In the genomic region with DNA sequence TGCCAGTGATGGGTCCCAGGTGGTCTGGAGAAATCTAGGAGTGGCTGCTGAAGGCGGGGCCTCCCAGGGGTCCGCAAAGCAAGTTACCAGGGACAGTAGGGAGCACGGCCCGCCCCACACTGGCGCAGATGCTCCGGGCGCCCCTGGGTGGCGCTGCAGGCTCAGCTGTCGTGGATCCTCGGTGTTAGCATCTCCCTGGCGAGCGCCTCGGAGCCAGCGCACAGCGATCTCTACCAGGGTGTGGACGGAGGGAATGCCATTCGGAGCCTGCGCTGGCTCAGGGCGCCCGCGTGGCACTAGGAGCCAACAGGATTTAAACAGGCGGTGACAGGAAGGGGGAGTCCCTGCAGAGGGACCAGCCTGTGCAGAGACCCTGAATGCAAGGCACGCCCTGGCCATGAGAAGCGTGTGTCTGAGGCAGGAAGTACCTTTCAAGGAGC, we compare ENCODE assay signal across 8 cellular contexts. TPM values are rescaled to one million over a fixed set of nuclear protein-coding genes. Genes with fewer than 3 reads are reported as not detected.
DNase-seq lines count a peak whose midpoint lies in the region; ATAC-seq, FAIRE-seq and TF ChIP-seq lines count a peak whose summit lies in the region.

No MANE protein-coding gene starts in this region.

- WGBS in H1 (ENCODE audit: extremely low coverage in 1 of 2, insufficient coverage in 1 of 2, insufficient read length in 1 of 2, insufficient replicate concordance in 2 of 2, low coverage in 1 of 2, low lambda C conversion rate in 2 of 2, missing lambda C conversion rate in 1 of 2), 2 experiments = 9% methylated on average over 24 of the region's 24 CpGs; no CpG with 5 or more reads in 1 of the 2 experiments

- ATAC-seq in GM18873 (IDR thresholded peaks at IDR 0.05; ENCODE audit: low FRiP score, unreplicated experiment) = peak; percentile 50
- ATAC-seq in HG03565 (IDR thresholded peaks at IDR 0.05; ENCODE audit: unreplicated experiment) = peak; percentile 63
- peak; percentile 99 for ATAC-seq in memory B cell (ENCODE audit: low read depth)

- no peaks in the 10 kb centered on the region for H3K9me3 Mint-ChIP-seq in activated CD4-positive, alpha-beta memory T cell treated with anti-CD3 and anti-CD28 coated beads, Interleukin-2, amount 10 ng/mL, durations not matched to agents 7 days and 5 days
- H3K9me3 Mint-ChIP-seq in memory B cell = no peaks in the 10 kb centered on the region

- no peaks in the 10 kb centered on the region for H3K27me3 ChIP-seq in A673 (replicated peaks; ENCODE audit: insufficient read depth, low read depth, low read length, poor library complexity)
- H3K27me3 ChIP-seq in H1 (replicated peaks in 1 of 4; ENCODE audit: control insufficient read depth in 3 of 4, extremely low read depth in 1 of 4, insufficient read depth in 3 of 4, low read length in 3 of 4) = peaks cover 0 to 11% (median 8%) of the 10 kb centered on the region in 4 experiments; a peak in 5 of 7 replicates

- no peak overlapping the region for H2BK120ac ChIP-seq in H1 (replicated peaks; ENCODE audit: low read depth, low read length)

- no peak overlapping the region for H2BK5ac ChIP-seq in H1 (ENCODE audit: low read depth, low read length)

- H3K27ac ChIP-seq in A673 (ENCODE audit: low read depth, low read length, poor library complexity, severe bottlenecking) (peak overlapping the region; percentile 70), H1 (ENCODE audit: low read depth, low read length) (no peak overlapping the region)

- TF ChIP-seq EP300 in H1 (IDR thresholded peaks at IDR 0.05; ENCODE audit: borderline replicate concordance in 1 of 2, low read depth in 2 of 2, low read length in 2 of 2) = 0 out of 3 replicates have a peak, but pooled peaks of 1 of the 2 experiments have one; percentile 27

- BruUV-seq in A673 (replicated peaks; lab: Mats Ljungman, UMichigan) = no TSS peak

- H2BK15ac ChIP-seq in H1 (ENCODE audit: low read length) = 0 out of 2 replicates have a peak overlapping the region, but pooled peaks have one; percentile 19

- peak overlapping the region in 1 of 2 experiments; percentile 59; a peak in 3 of 4 replicates for H3K4me2 ChIP-seq in H1 (ENCODE audit: insufficient read depth in 1 of 2, low read depth in 2 of 2, low read length in 2 of 2)

- peaks cover 5% of the 10 kb centered on the region for H3K4me1 Mint-ChIP-seq in activated CD4-positive, alpha-beta memory T cell treated with anti-CD3 and anti-CD28 coated beads, Interleukin-2, amount 10 ng/mL, durations not matched to agents 7 days and 5 days
- peaks cover 11% of the 10 kb centered on the region for H3K4me1 Mint-ChIP-seq in memory B cell

- H3K14ac ChIP-seq in H1 (ENCODE audit: insufficient read length) = no peak overlapping the region

- no peak overlapping the region for H3K23ac ChIP-seq in H1 (ENCODE audit: insufficient read length)

- H2BK12ac ChIP-seq in H1 (ENCODE audit: low read depth, low read length) = no peak overlapping the region

- H3K79me2 ChIP-seq in H1 (ENCODE audit: control insufficient read depth in 1 of 2, insufficient read depth in 2 of 2, low read length in 2 of 2) = no peaks in the 10 kb centered on the region

- H3K9me3 ChIP-seq in A673 (ENCODE audit: low read depth, low read length, poor library complexity, severe bottlenecking) (no peaks in the 10 kb centered on the region), H1 (ENCODE audit: insufficient read depth in 2 of 2, low read depth in 1 of 2, low read length in 1 of 2) (no peaks in the 10 kb centered on the region)

- intact Hi-C loops in A673 (cut with micrococcal nuclease; ENCODE audit: unreplicated experiment) = loop anchor here (1.0 to 10.0 kb wide), 5 partner anchors 74 to 444 kb away; no protein-coding TSS in a partner anchor

- peaks cover 2% of the 10 kb centered on the region for H3K27me3 Mint-ChIP-seq in activated CD4-positive, alpha-beta memory T cell treated with anti-CD3 and anti-CD28 coated beads, Interleukin-2, amount 10 ng/mL, durations not matched to agents 7 days and 5 days
- H3K27me3 Mint-ChIP-seq in memory B cell = no peaks in the 10 kb centered on the region

- H3K18ac ChIP-seq in H1 (ENCODE audit: extremely low read depth, low read length) = peak overlapping the region; percentile 2; the same call in 1 of the 2 replicates

- no peak overlapping the region for H4K8ac ChIP-seq in H1 (ENCODE audit: extremely low read depth, insufficient read depth, low read length)

- no peaks in the 10 kb centered on the region for H3K23me2 ChIP-seq in H1 (ENCODE audit: low read depth, low read length)

- peak overlapping the region; percentile 13; the same call in 1 of the 2 replicates for H2AFZ ChIP-seq in H1 (ENCODE audit: low read length)

- POLR2A ChIA-PET in A673 (lab: Charles Lee; ENCODE audit: low non-redundant PET) = no interaction called here
- POLR2A ChIA-PET in activated CD4-positive, alpha-beta memory T cell treated with anti-CD3 and anti-CD28 coated beads, Interleukin-2, amount 10 ng/mL, durations not matched to agents 7 days and 5 days (lab: Charles Lee) = interaction anchor here (0.9 to 1.5 kb wide), 4 partner anchors 12 to 74 kb away, joined by 3 to 5 read pairs (median 4); no protein-coding TSS in a partner anchor
- POLR2A ChIA-PET in H1 (lab: Charles Lee; ENCODE audit: partially characterized antibody) = interaction anchor here (1.1 to 2.4 kb wide), 7 partner anchors 10 to 283 kb away, joined by 3 to 9 read pairs (median 7); no protein-coding TSS in a partner anchor

- no peak for TF ChIP-seq POLR2A in H1 (IDR thresholded peaks at IDR 0.05; ENCODE audit: control extremely low read depth in 1 of 2, low read depth in 2 of 2, low read length in 2 of 2)

- H3K4ac ChIP-seq in H1 (replicated peaks; ENCODE audit: insufficient read length, low read depth, low read length) = no peak overlapping the region

- CTCF ChIA-PET in A673 (lab: Charles Lee) (interaction anchor here (1.1 to 3.4 kb wide), 5 partner anchors 14 to 239 kb away, joined by 3 to 43 read pairs (median 8); no protein-coding TSS in a partner anchor), H1 (lab: Charles Lee; ENCODE audit: partially characterized antibody) (interaction anchor here (0.5 to 10.9 kb wide), 36 partner anchors 9 to 392 kb away, joined by 3 to 172 read pairs (median 4); no protein-coding TSS in a partner anchor)
- CTCF ChIA-PET in activated CD4-positive, alpha-beta memory T cell treated with anti-CD3 and anti-CD28 coated beads, Interleukin-2, amount 10 ng/mL, durations not matched to agents 7 days and 5 days (lab: Charles Lee) = interaction anchor here (0.7 to 2.2 kb wide), 13 partner anchors 9 to 241 kb away, joined by 3 to 14 read pairs (median 5); no protein-coding TSS in a partner anchor

- no peak overlapping the region for H3K9ac ChIP-seq in H1 (replicated peaks in 1 of 4; ENCODE audit: extremely low read depth in 1 of 4, low read depth in 3 of 4, low read length in 3 of 4)

- H2AK5ac ChIP-seq in H1 (ENCODE audit: low read depth, low read length) = no peak overlapping the region

- H3K36me3 ChIP-seq in A673 (ENCODE audit: insufficient read depth, low read length, poor library complexity, severe bottlenecking) (peaks cover 10% of the 10 kb centered on the region), H1 (ENCODE audit: control insufficient read depth in 2 of 4, insufficient read depth in 4 of 4, low read length in 3 of 4) (peaks cover 0 to 4% (median under 1%) of the 10 kb centered on the region in 4 experiments; a peak in 3 of 8 replicates)

- TF ChIP-seq CTCF in A673 (conservative IDR thresholded peaks at IDR 0.05; ENCODE audit: low read depth, low read length) (peak; percentile 100), H1 (IDR thresholded peaks at IDR 0.05; ENCODE audit: control extremely low read depth in 1 of 3, insufficient read depth in 1 of 3, low read depth in 1 of 3, low read length in 3 of 3) (peak in 2 of 3 experiments; percentile 94 to 97; a peak in 3 of 4 replicates)

- no peak overlapping the region for H4K91ac ChIP-seq in H1 (replicated peaks; ENCODE audit: insufficient read length, low read length)

- FAIRE-seq in H1 (lab: Jason Lieb, UNC) = no peak

- H3K56ac ChIP-seq in H1 (replicated peaks; ENCODE audit: insufficient read length, low read depth, low read length) = no peak overlapping the region

- no peak overlapping the region for H4K5ac ChIP-seq in H1 (ENCODE audit: insufficient read length, low read depth, low read length)

- peak; percentile 97 to 98 for TF ChIP-seq RAD21 in H1 (IDR thresholded peaks at IDR 0.05 in 1 of 2, conservative IDR thresholded peaks at IDR 0.05 in 1 of 2; ENCODE audit: low read depth in 2 of 2, low read length in 2 of 2)

- H4K20me1 ChIP-seq in H1 (replicated peaks in 1 of 2; ENCODE audit: control insufficient read depth in 1 of 2, insufficient read depth in 2 of 2, low read length in 2 of 2) = peaks cover 0 to 6% of the 10 kb centered on the region in 2 experiments

- DNase-seq in A673 (ENCODE audit: low spot score) = peak; percentile 93
- peak; percentile 80 for DNase-seq in NCI-H82 (lab: John Stamatoyannopoulos, UW)
- peak; percentile 71 for DNase-seq in activated CD4-positive, alpha-beta memory T cell treated with anti-CD3 and anti-CD28 coated beads, Interleukin-2, amount 10 ng/mL, durations not matched to agents 7 days and 5 days
- peak; percentile 73 to 94 for DNase-seq in H1 (ENCODE audit: low read depth in 1 of 2, low spot score in 2 of 2)
- peak; percentile 77 to 88 for DNase-seq in memory B cell (ENCODE audit: low spot score in 2 of 2)
- DNase-seq in stimulated activated CD8-positive, alpha-beta memory T cell treated with anti-CD3 and anti-CD28 coated beads, Interleukin-15, amount 100 ng/mL, for 1 hour (ENCODE audit: low read depth) = peak; percentile 41

- no peak overlapping the region for H3K27ac Mint-ChIP-seq in activated CD4-positive, alpha-beta memory T cell treated with anti-CD3 and anti-CD28 coated beads, Interleukin-2, amount 10 ng/mL, durations not matched to agents 7 days and 5 days
- peak overlapping the region; percentile 36 for H3K27ac Mint-ChIP-seq in memory B cell

- H3K4me3 ChIP-seq in A673 (ENCODE audit: low read depth, low read length, poor library complexity, severe bottlenecking) (peak overlapping the region; percentile 10), H1 (ENCODE audit: extremely low read depth in 1 of 4, insufficient read depth in 2 of 4, low read depth in 3 of 4, low read length in 4 of 4) (peak overlapping the region in 2 of 4 experiments; percentile 22 to 30; a peak in 5 of 8 replicates)

- no peaks in the 10 kb centered on the region for H3K36me3 Mint-ChIP-seq in activated CD4-positive, alpha-beta memory T cell treated with anti-CD3 and anti-CD28 coated beads, Interleukin-2, amount 10 ng/mL, durations not matched to agents 7 days and 5 days (ENCODE audit: low read depth)
- H3K36me3 Mint-ChIP-seq in memory B cell = no peaks in the 10 kb centered on the region

- no peak overlapping the region for H3K4me3 Mint-ChIP-seq in activated CD4-positive, alpha-beta memory T cell treated with anti-CD3 and anti-CD28 coated beads, Interleukin-2, amount 10 ng/mL, durations not matched to agents 7 days and 5 days
- peak overlapping the region; percentile 72 for H3K4me3 Mint-ChIP-seq in memory B cell

- H3K79me1 ChIP-seq in H1 (ENCODE audit: low read depth, low read length) = no peaks in the 10 kb centered on the region

- H2BK20ac ChIP-seq in H1 (ENCODE audit: low read length) = peak overlapping the region; percentile 44; the same call in 1 of the 2 replicates

- H3K4me1 ChIP-seq in A673 (ENCODE audit: insufficient read depth, low read length, poor library complexity, severe bottlenecking) (peaks cover 20% of the 10 kb centered on the region), H1 (replicated peaks in 1 of 4; ENCODE audit: control insufficient read depth in 3 of 4, insufficient read depth in 4 of 4, low read length in 3 of 4) (peaks cover 4 to 14% (median 4%) of the 10 kb centered on the region in 4 experiments; a peak in 6 of 7 replicates)

RNA-seq across cellular contexts. Expression of a gene that starts 20.2 kb away (rescaled TPM):
- total RNA-seq in A673 (2021) = 23.3 and 28.1 TPM in 2 replicates
- total RNA-seq in activated CD4-positive, alpha-beta memory T cell treated with anti-CD3 and anti-CD28 coated beads, Interleukin-2, amount 10 ng/mL, durations not matched to agents 7 days and 5 days = 1 to 10 TPM; 5.2 to 5.4 TPM
- 40.2 and 43.8 TPM in 2 replicates for total RNA-seq in H1 (2021; fragmentation: NEBNext Ultra II Directional; extraction: Animal tissue kit (Norgen Biotek cat#: 25700))
- polyA plus RNA-seq in H1 (2011; rRNA removed) = 76.3 and 113 TPM in 2 replicates
- 75.7 TPM for polyA plus RNA-seq in H1 (2011; cell fraction: cytosol; rRNA removed)
- polyA plus RNA-seq in H1 (2011; cell fraction: nucleus; rRNA removed) = 349 TPM
- 35.5 to 56.1 TPM (median 47.0 TPM) in 4 replicates for polyA plus RNA-seq in H1 (2012, experiment 1 of 2)
- 45.1 TPM for polyA plus RNA-seq in H1 (2012, experiment 2 of 2)
- polyA plus RNA-seq in H1 (2013, experiment 1 of 2) = 69.5 TPM
- 71.8 TPM for polyA plus RNA-seq in H1 (2013, experiment 2 of 2)
- polyA minus RNA-seq in H1 (2011; rRNA and poly(A)+ RNA removed) = 31.1 and 40.9 TPM in 2 replicates
- polyA minus RNA-seq in H1 (2011; cell fraction: cytosol; rRNA and poly(A)+ RNA removed) = 34.5 TPM
- 39.8 TPM for polyA minus RNA-seq in H1 (2011; cell fraction: nucleus; rRNA and poly(A)+ RNA removed)

RNA-seq across cellular contexts. Expression of a gene that starts 43.1 kb away (rescaled TPM):
- total RNA-seq in A673 (2021) = 1,097 and 1,272 TPM in 2 replicates
- total RNA-seq in activated CD4-positive, alpha-beta memory T cell treated with anti-CD3 and anti-CD28 coated beads, Interleukin-2, amount 10 ng/mL, durations not matched to agents 7 days and 5 days = 100 to 1,000 TPM; 251 to 253 TPM
- total RNA-seq in H1 (2021; fragmentation: NEBNext Ultra II Directional; extraction: Animal tissue kit (Norgen Biotek cat#: 25700)) = 499 and 526 TPM in 2 replicates
- polyA plus RNA-seq in H1 (2011; rRNA removed) = 635 and 701 TPM in 2 replicates
- 497 TPM for polyA plus RNA-seq in H1 (2011; cell fraction: cytosol; rRNA removed)
- polyA plus RNA-seq in H1 (2011; cell fraction: nucleus; rRNA removed) = 671 TPM
- polyA plus RNA-seq in H1 (2012, experiment 1 of 2) = 387 to 431 TPM (median 414 TPM) in 4 replicates
- polyA plus RNA-seq in H1 (2012, experiment 2 of 2) = 532 TPM
- 1,100 TPM for polyA plus RNA-seq in H1 (2013, experiment 1 of 2)
- polyA plus RNA-seq in H1 (2013, experiment 2 of 2) = 1,238 TPM
- 977 and 989 TPM in 2 replicates for polyA minus RNA-seq in H1 (2011; rRNA and poly(A)+ RNA removed)
- 321 TPM for polyA minus RNA-seq in H1 (2011; cell fraction: cytosol; rRNA and poly(A)+ RNA removed)
- 205 TPM for polyA minus RNA-seq in H1 (2011; cell fraction: nucleus; rRNA and poly(A)+ RNA removed)

RNA-seq across cellular contexts. Expression of a gene that starts 46.2 kb away (rescaled TPM):
- 21.9 and 26.9 TPM in 2 replicates for total RNA-seq in A673 (2021)
- total RNA-seq in activated CD4-positive, alpha-beta memory T cell treated with anti-CD3 and anti-CD28 coated beads, Interleukin-2, amount 10 ng/mL, durations not matched to agents 7 days and 5 days = not detected
- 5.7 and 6.8 TPM in 2 replicates for total RNA-seq in H1 (2021; fragmentation: NEBNext Ultra II Directional; extraction: Animal tissue kit (Norgen Biotek cat#: 25700))
- 7.9 and 10.8 TPM in 2 replicates for polyA plus RNA-seq in H1 (2011; rRNA removed)
- polyA plus RNA-seq in H1 (2011; cell fraction: cytosol; rRNA removed) = 7.0 TPM
- 9.4 TPM for polyA plus RNA-seq in H1 (2011; cell fraction: nucleus; rRNA removed)
- 5.8 to 13.8 TPM (median 7.0 TPM) in 4 replicates for polyA plus RNA-seq in H1 (2012, experiment 1 of 2)
- polyA plus RNA-seq in H1 (2012, experiment 2 of 2) = 62.0 TPM
- polyA plus RNA-seq in H1 (2013, experiment 1 of 2) = 4.5 TPM
- 6.3 TPM for polyA plus RNA-seq in H1 (2013, experiment 2 of 2)
- 3.0 and 3.2 TPM in 2 replicates for polyA minus RNA-seq in H1 (2011; rRNA and poly(A)+ RNA removed)
- 6.1 TPM for polyA minus RNA-seq in H1 (2011; cell fraction: cytosol; rRNA and poly(A)+ RNA removed)
- polyA minus RNA-seq in H1 (2011; cell fraction: nucleus; rRNA and poly(A)+ RNA removed) = 4.5 TPM

RNA-seq across cellular contexts. Expression of a gene that starts 54.4 kb away (rescaled TPM):
- total RNA-seq in A673 (2021) = 442 and 490 TPM in 2 replicates
- total RNA-seq in activated CD4-positive, alpha-beta memory T cell treated with anti-CD3 and anti-CD28 coated beads, Interleukin-2, amount 10 ng/mL, durations not matched to agents 7 days and 5 days = 10 to 100 TPM; 63.6 to 68.2 TPM
- total RNA-seq in H1 (2021; fragmentation: NEBNext Ultra II Directional; extraction: Animal tissue kit (Norgen Biotek cat#: 25700)) = 115 and 116 TPM in 2 replicates
- polyA plus RNA-seq in H1 (2011; rRNA removed) = 141 and 160 TPM in 2 replicates
- polyA plus RNA-seq in H1 (2011; cell fraction: cytosol; rRNA removed) = 127 TPM
- polyA plus RNA-seq in H1 (2011; cell fraction: nucleus; rRNA removed) = 141 TPM
- polyA plus RNA-seq in H1 (2012, experiment 1 of 2) = 83.3 to 97.8 TPM (median 90.8 TPM) in 4 replicates
- polyA plus RNA-seq in H1 (2012, experiment 2 of 2) = 40.1 TPM
- polyA plus RNA-seq in H1 (2013, experiment 1 of 2) = 153 TPM
- polyA plus RNA-seq in H1 (2013, experiment 2 of 2) = 174 TPM
- 251 and 278 TPM in 2 replicates for polyA minus RNA-seq in H1 (2011; rRNA and poly(A)+ RNA removed)
- 150 TPM for polyA minus RNA-seq in H1 (2011; cell fraction: cytosol; rRNA and poly(A)+ RNA removed)
- 146 TPM for polyA minus RNA-seq in H1 (2011; cell fraction: nucleus; rRNA and poly(A)+ RNA removed)

Comparison
In these comparisons a context has a peak if more than half of its experiments do, and no peak if none do; other contexts are left out.
1. DNase-seq: peak in every context shown above with its lines; median percentile 93 in A673; 84 in H1; 82 in memory B cell; 80 in NCI-H82; 71 in activated CD4-positive, alpha-beta memory T cell treated with anti-CD3 and anti-CD28 coated beads, Interleukin-2, amount 10 ng/mL, durations not matched to agents 7 days and 5 days; 41 in stimulated activated CD8-positive, alpha-beta memory T cell treated with anti-CD3 and anti-CD28 coated beads, Interleukin-15, amount 100 ng/mL, for 1 hour.